8 cellular contexts compared by ENCODE assay signal in genomic region chr14:92794547-92794941, GRCh38.
DNase-seq lines count a peak whose midpoint lies in the region; ATAC-seq and TF ChIP-seq lines count a peak whose summit lies in the region.

No MANE protein-coding gene starts in this region.

- DNase-seq in GM12865 (ENCODE audit: low read depth) = peak; percentile 24
- DNase-seq in astrocyte of the cerebellum (ENCODE audit: low read depth) = no peak
- peak; percentile 70 for DNase-seq in islet precursor cell
- peak in 4 of 49 donors; percentile 11 to 40 (median 26) for DNase-seq in substantia nigra (lab: John Stamatoyannopoulos, UW)
- no peak for DNase-seq in retina
- DNase-seq in activated CD4-positive, alpha-beta T cell treated with anti-CD3 and anti-CD28 coated beads for 1 hour = no peak

- TF ChIP-seq CTCF in GM12865 (IDR thresholded peaks at IDR 0.05; ENCODE audit: insufficient read depth, low read depth, low read length, missing control alignments) (no peak), astrocyte of the cerebellum (IDR thresholded peaks at IDR 0.05; ENCODE audit: low read depth, low read length, missing control alignments) (no peak)

- TF ChIP-seq EP300 in Ishikawa (IDR thresholded peaks at IDR 0.05; ENCODE audit: borderline replicate concordance) = no peak

- in situ Hi-C loops in astrocyte of the cerebellum (cut with HindIII; ENCODE audit: low sequenced_read_pairs) = no loop called here

- H3K4me3 ChIP-seq in GM12865 (ENCODE audit: low read depth, low read length) = peak overlapping the region; percentile 61
- peak overlapping the region; percentile 99 for H3K4me3 ChIP-seq in astrocyte of the cerebellum (ENCODE audit: low read depth, low read length)

- ATAC-seq in GM19324 (IDR thresholded peaks at IDR 0.05; ENCODE audit: low FRiP score, unreplicated experiment) = no peak

- TF ChIP-seq RAD21 in Ishikawa (IDR thresholded peaks at IDR 0.05; ENCODE audit: low read depth) = no peak

- H3K27ac ChIP-seq in substantia nigra (ENCODE audit: low read depth, low read length, poor library complexity, severe bottlenecking) = peak overlapping the region; percentile 78

TF ChIP-seq in Ishikawa, 13 proteins besides CTCF, POLR2A, EP300 and RAD21:
- TF ChIP-seq EGR1 (IDR thresholded peaks at IDR 0.05) (no peak), NFIC (IDR thresholded peaks at IDR 0.05) (no peak), CEBPB (IDR thresholded peaks at IDR 0.05) (no peak), TAF1 (IDR thresholded peaks at IDR 0.05; ENCODE audit: low read depth) (0 out of 2 replicates have a peak, but pooled peaks have one; percentile 38), TCF12 (IDR thresholded peaks at IDR 0.05; ENCODE audit: low read depth) (no peak), REST (IDR thresholded peaks at IDR 0.05; ENCODE audit: low read depth) (no peak), FOXM1 (IDR thresholded peaks at IDR 0.05; ENCODE audit: borderline replicate concordance, low read depth) (no peak)

Comparison
In these comparisons a context has a peak if more than half of its experiments do, and no peak if none do; other contexts are left out.
1. DNase-seq: peak in GM12865 (single experiment) and islet precursor cell (single experiment); none in astrocyte of the cerebellum (single experiment), retina (single experiment) and activated CD4-positive, alpha-beta T cell treated with anti-CD3 and anti-CD28 coated beads for 1 hour (single experiment).